1 cellular context compared by ENCODE assay signal in the genomic region with DNA sequence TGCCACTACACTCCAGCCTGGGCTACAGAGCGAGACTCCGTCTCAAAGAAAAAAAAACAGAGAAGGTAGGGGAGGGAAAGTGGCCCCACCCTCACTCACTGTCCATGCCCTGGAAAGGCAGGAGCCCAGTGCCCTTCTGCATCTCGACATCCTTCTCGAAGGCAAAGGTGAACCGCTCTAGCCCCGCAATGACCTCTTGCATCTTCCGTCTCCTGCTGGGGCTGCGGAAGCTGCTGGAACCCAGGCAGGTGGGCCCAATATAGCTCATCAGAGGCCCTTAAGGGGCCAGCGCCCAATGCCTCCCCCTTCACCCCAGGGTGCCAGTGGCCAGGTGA.
TF ChIP-seq lines count a peak whose summit lies in the region.

A gene with protein sequence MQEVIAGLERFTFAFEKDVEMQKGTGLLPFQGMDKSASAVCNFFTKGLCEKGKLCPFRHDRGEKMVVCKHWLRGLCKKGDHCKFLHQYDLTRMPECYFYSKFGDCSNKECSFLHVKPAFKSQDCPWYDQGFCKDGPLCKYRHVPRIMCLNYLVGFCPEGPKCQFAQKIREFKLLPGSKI (minus strand): TSS at position 264 of the 335 bp plus-strand sequence. CDS start 62 bp downstream, at position 202.

TF ChIP-seq in H1, 55 proteins besides CTCF, POLR2A, EP300 and RAD21:
- no peak for TF ChIP-seq EGR1 (IDR thresholded peaks at IDR 0.05; ENCODE audit: borderline replicate concordance, low read depth, low read length)
- TF ChIP-seq RBBP5 (IDR thresholded peaks at IDR 0.05; ENCODE audit: borderline replicate concordance, low read depth, low read length), result no peak
- TF ChIP-seq CTBP2 (IDR thresholded peaks at IDR 0.05; ENCODE audit: borderline replicate concordance, insufficient read depth, insufficient read length, low read length), result no peak
- no peak for TF ChIP-seq CREB1 (IDR thresholded peaks at IDR 0.05)
- no peak for TF ChIP-seq HDAC2 (IDR thresholded peaks at IDR 0.05; ENCODE audit: borderline replicate concordance in 1 of 2, low read depth in 2 of 2, low read length in 2 of 2)
- no peak for TF ChIP-seq TBP (IDR thresholded peaks at IDR 0.05; ENCODE audit: low read depth, low read length)
- TF ChIP-seq SIN3A (conservative IDR thresholded peaks at IDR 0.05 in 1 of 2, IDR thresholded peaks at IDR 0.05 in 1 of 2; ENCODE audit: low read depth in 1 of 2, low read length in 2 of 2), result no peak
- TF ChIP-seq SUZ12 (IDR thresholded peaks at IDR 0.05; ENCODE audit: low read length), result no peak
- TF ChIP-seq RXRA (IDR thresholded peaks at IDR 0.05; ENCODE audit: insufficient read depth, low read depth, low read length), result no peak
- no peak for TF ChIP-seq CBX5 (IDR thresholded peaks at IDR 0.05; ENCODE audit: low read depth, low read length)
- no peak for TF ChIP-seq TCF12 (IDR thresholded peaks at IDR 0.05; ENCODE audit: low read depth, low read length)
